Comparison of ENCODE assay signal across 10 cellular contexts in genomic region chr10:2137549-2138174, GRCh38.
DNase-seq lines count a peak whose midpoint lies in the region; ATAC-seq and TF ChIP-seq lines count a peak whose summit lies in the region.
"Had no signal": no experiment of that assay in that cellular context is flagged by ENCODE, and none has a peak within 500 bp of the region (broad histone marks: within the 10 kb centered on the region; RNA-seq: fewer than 3 reads in every experiment).

No MANE protein-coding gene starts in this region.

- peaks cover 4% of the 10 kb centered on the region for H3K9me3 Mint-ChIP-seq in mesothelial cell of epicardium
- H3K9me3 Mint-ChIP-seq in CD4-positive, alpha-beta T cell = no peaks in the 10 kb centered on the region

- ATAC-seq in HG02973 (IDR thresholded peaks at IDR 0.05; ENCODE audit: unreplicated experiment) = peak; percentile 56
- ATAC-seq in CD4-positive, alpha-beta T cell (ENCODE audit: poor library complexity) = no peak

- peak; percentile 36 for TF ChIP-seq CTCF in mesothelial cell of epicardium (IDR thresholded peaks at IDR 0.05; ENCODE audit: unreplicated experiment)
- TF ChIP-seq CTCF in CD4-positive, alpha-beta T cell (IDR thresholded peaks at IDR 0.05) = no peak

- no peak overlapping the region for H3K27ac ChIP-seq in CD4-positive, alpha-beta T cell (ENCODE audit: low read depth, low read length)

- H3K27me3 Mint-ChIP-seq in mesothelial cell of epicardium (ENCODE audit: low read depth) = peaks cover 1% of the 10 kb centered on the region
- H3K27me3 Mint-ChIP-seq in CD4-positive, alpha-beta T cell = no peaks in the 10 kb centered on the region

- no peaks in the 10 kb centered on the region for H3K36me3 Mint-ChIP-seq in mesothelial cell of epicardium
- H3K36me3 Mint-ChIP-seq in CD4-positive, alpha-beta T cell (ENCODE audit: low read depth) = no peaks in the 10 kb centered on the region

- H3K9me3 ChIP-seq in CD4-positive, alpha-beta T cell (ENCODE audit: control insufficient read depth, low read length) = no peaks in the 10 kb centered on the region

- POLR2A ChIA-PET in CD4-positive, alpha-beta T cell (lab: Charles Lee) = no interaction called here

- no peaks in the 10 kb centered on the region for H3K27me3 ChIP-seq in CD4-positive, alpha-beta T cell (ENCODE audit: control insufficient read depth, insufficient read depth, low read length)

- H3K27ac Mint-ChIP-seq in mesothelial cell of epicardium = no peak overlapping the region
- no peak overlapping the region for H3K27ac Mint-ChIP-seq in CD4-positive, alpha-beta T cell
- H3K27ac Mint-ChIP-seq: HFFc6 had no signal

- CTCF ChIA-PET in CD4-positive, alpha-beta T cell (lab: Charles Lee) = no interaction called here

- H3K4me1 Mint-ChIP-seq in mesothelial cell of epicardium = no peaks in the 10 kb centered on the region
- H3K4me1 Mint-ChIP-seq in CD4-positive, alpha-beta T cell (ENCODE audit: low read depth) = no peaks in the 10 kb centered on the region

- DNase-seq in NCI-H2081 (lab: John Stamatoyannopoulos, UW) (peak; percentile 14 to 27), NCI-H2081 treated with DMSO at 0.1 percent for 48 hours (lab: John Stamatoyannopoulos, UW) (no peak), RPMI8226 (peak; percentile 16), mesothelial cell of epicardium (ENCODE audit: low spot score in 2 of 2, unreplicated experiment in 2 of 2) (no peak), cardiac septum (ENCODE audit: low spot score) (no peak)
- DNase-seq in stimulated activated CD8-positive, alpha-beta memory T cell treated with anti-CD3 and anti-CD28 coated beads, Interleukin-4, amount 100 ng/mL, for 48 hours = no peak
- no peak for DNase-seq in CD4-positive, alpha-beta T cell
- DNase-seq: amygdala, HFFc6 had no signal

- intact Hi-C loops in cardiac septum (cut with DNase I) = no loop called here
- intact Hi-C loops in CD4-positive, alpha-beta T cell (cut with DNase I, micrococcal nuclease) = no loop called here

- no peak overlapping the region for H3K4me3 Mint-ChIP-seq in mesothelial cell of epicardium
- H3K4me3 Mint-ChIP-seq in CD4-positive, alpha-beta T cell = no peak overlapping the region
- H3K4me3 Mint-ChIP-seq: HFFc6 had no signal

Comparison
In these comparisons a context has a peak if more than half of its experiments do, and no peak if none do; other contexts are left out.
1. DNase-seq: peak in NCI-H2081 (2 of 2) and RPMI8226 (single experiment); none in NCI-H2081 treated with DMSO at 0.1 percent for 48 hours (single experiment), mesothelial cell of epicardium (0 of 2), stimulated activated CD8-positive, alpha-beta memory T cell treated with anti-CD3 and anti-CD28 coated beads, Interleukin-4, amount 100 ng/mL, for 48 hours (single experiment), cardiac septum (single experiment) and CD4-positive, alpha-beta T cell (0 of 10).